1 cellular context compared by ENCODE assay signal in genomic region chr6:127267742-127268588, GRCh38.
TF ChIP-seq lines count a peak whose summit lies in the region.

No MANE protein-coding gene starts in this region.

TF ChIP-seq in GM23338, 12 proteins besides CTCF, POLR2A, EP300 and RAD21 (continued from another document):
- no peak for TF ChIP-seq ZNF462 (CRISPR knock-in tag; IDR thresholded peaks at IDR 0.05)
